Comparison of ENCODE assay signal across 1 cellular context in the genomic region with DNA sequence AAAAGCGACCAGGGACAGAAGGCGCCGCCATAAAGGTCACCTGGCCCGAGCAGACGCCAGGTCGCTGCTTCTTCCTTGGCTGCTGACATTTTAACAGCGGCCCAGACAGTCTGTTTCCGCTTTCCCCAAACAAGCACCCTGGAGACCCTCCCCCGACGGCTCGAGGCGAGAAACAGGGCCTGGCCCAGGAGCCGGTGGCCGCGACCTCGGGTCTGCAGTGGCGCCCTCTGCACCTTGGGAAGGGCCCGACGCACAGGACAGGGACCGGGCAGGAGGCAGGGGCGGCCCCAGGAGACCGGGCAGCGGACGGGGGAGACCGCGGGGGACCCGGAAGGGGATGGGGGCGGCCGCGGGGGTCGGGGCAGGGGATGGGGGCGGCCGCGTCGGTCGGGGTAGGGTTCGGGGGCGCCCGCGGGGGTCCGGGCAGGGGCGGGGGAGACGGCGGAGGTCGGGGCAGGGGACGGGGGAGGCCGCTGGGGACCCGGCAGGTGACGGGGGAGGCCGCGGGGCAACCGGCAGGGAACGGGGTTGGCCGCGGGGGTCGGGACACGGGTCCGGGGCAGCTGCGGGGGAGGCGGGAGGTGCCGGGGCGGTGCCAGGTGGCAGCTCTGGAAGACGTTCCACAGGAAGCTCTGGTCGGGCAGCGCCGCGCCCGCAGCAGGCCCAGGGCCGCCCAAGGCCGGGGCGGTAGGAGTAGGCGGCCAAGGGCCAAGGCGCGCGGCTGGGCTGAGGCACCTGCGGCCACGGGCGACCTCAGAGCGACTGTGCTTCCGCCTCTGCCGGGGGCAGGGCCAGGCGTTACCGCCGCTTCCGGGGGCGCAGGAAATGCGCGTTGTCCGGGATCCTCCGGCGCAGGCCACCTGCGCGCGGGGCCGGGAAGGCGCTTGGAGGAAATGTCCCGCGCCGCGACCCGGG.
TF ChIP-seq lines count a peak whose summit lies in the region.

No MANE protein-coding gene starts in this region.

TF ChIP-seq in K562, 482 proteins besides CTCF, POLR2A, EP300 and RAD21 (continued from another document):
- TF ChIP-seq, protein P1, sequence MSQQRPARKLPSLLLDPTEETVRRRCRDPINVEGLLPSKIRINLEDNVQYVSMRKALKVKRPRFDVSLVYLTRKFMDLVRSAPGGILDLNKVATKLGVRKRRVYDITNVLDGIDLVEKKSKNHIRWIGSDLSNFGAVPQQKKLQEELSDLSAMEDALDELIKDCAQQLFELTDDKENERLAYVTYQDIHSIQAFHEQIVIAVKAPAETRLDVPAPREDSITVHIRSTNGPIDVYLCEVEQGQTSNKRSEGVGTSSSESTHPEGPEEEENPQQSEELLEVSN (IDR thresholded peaks at IDR 0.05; ENCODE audit: borderline replicate concordance in 1 of 2, extremely low read depth in 1 of 2, insufficient read depth in 1 of 2, insufficient read length in 1 of 2, low read depth in 1 of 2, low read length in 1 of 2, poor library complexity in 1 of 2, severe bottlenecking in 1 of 2), result peak in 1 of 2 experiments; percentile 43
- peak; percentile 34 to 44; a peak in 1 of 4 replicates for TF ChIP-seq NRF1 (conservative IDR thresholded peaks at IDR 0.05 in 1 of 2, IDR thresholded peaks at IDR 0.05 in 1 of 2)
- TF ChIP-seq MAZ (CRISPR knock-in tag; conservative IDR thresholded peaks at IDR 0.05 in 1 of 2, IDR thresholded peaks at IDR 0.05 in 1 of 2), result peak in 1 of 2 experiments; percentile 50; a peak in 2 of 4 replicates
- TF ChIP-seq, protein P2, sequence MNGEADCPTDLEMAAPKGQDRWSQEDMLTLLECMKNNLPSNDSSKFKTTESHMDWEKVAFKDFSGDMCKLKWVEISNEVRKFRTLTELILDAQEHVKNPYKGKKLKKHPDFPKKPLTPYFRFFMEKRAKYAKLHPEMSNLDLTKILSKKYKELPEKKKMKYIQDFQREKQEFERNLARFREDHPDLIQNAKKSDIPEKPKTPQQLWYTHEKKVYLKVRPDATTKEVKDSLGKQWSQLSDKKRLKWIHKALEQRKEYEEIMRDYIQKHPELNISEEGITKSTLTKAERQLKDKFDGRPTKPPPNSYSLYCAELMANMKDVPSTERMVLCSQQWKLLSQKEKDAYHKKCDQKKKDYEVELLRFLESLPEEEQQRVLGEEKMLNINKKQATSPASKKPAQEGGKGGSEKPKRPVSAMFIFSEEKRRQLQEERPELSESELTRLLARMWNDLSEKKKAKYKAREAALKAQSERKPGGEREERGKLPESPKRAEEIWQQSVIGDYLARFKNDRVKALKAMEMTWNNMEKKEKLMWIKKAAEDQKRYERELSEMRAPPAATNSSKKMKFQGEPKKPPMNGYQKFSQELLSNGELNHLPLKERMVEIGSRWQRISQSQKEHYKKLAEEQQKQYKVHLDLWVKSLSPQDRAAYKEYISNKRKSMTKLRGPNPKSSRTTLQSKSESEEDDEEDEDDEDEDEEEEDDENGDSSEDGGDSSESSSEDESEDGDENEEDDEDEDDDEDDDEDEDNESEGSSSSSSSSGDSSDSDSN (IDR thresholded peaks at IDR 0.05; ENCODE audit: borderline replicate concordance in 1 of 2, low read depth in 2 of 2, low read length in 2 of 2), result 0 out of 4 replicates have a peak, but pooled peaks have one; percentile 53 to 59
- peak; percentile 64 for TF ChIP-seq RBFOX2 (IDR thresholded peaks at IDR 0.05; ENCODE audit: low read depth, low read length)
- peak; percentile 73 for TF ChIP-seq POLR2G (IDR thresholded peaks at IDR 0.05; ENCODE audit: low read depth, low read length)
- TF ChIP-seq, protein P3, sequence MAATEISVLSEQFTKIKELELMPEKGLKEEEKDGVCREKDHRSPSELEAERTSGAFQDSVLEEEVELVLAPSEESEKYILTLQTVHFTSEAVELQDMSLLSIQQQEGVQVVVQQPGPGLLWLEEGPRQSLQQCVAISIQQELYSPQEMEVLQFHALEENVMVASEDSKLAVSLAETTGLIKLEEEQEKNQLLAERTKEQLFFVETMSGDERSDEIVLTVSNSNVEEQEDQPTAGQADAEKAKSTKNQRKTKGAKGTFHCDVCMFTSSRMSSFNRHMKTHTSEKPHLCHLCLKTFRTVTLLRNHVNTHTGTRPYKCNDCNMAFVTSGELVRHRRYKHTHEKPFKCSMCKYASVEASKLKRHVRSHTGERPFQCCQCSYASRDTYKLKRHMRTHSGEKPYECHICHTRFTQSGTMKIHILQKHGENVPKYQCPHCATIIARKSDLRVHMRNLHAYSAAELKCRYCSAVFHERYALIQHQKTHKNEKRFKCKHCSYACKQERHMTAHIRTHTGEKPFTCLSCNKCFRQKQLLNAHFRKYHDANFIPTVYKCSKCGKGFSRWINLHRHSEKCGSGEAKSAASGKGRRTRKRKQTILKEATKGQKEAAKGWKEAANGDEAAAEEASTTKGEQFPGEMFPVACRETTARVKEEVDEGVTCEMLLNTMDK (IDR thresholded peaks at IDR 0.05; ENCODE audit: borderline replicate concordance, insufficient read depth, low read depth, low read length, poor library complexity, severe bottlenecking), result peak; percentile 78
- TF ChIP-seq ZBTB7A (IDR thresholded peaks at IDR 0.05; ENCODE audit: borderline replicate concordance, control insufficient read depth, low read depth, low read length), result peak; percentile 79; the same call in 1 of the 2 replicates
- peak; percentile 54 for TF ChIP-seq ZFX (CRISPR knock-in tag; IDR thresholded peaks at IDR 0.05)
- peak; percentile 60 for TF ChIP-seq RBBP5 (IDR thresholded peaks at IDR 0.05; ENCODE audit: borderline replicate concordance, insufficient read depth, low read length, poor library complexity, severe bottlenecking)
